In genomic region chr11:22707119-22707899, GRCh38 we compare ENCODE assay signal across 1 cellular context.
TF ChIP-seq lines count a peak whose summit lies in the region.

No MANE protein-coding gene starts in this region.

TF ChIP-seq in IMR-90, 13 proteins besides CTCF, POLR2A, EP300 and RAD21 (continued from another document):
- TF ChIP-seq ELK1 (IDR thresholded peaks at IDR 0.05; ENCODE audit: borderline replicate concordance, low read depth, low read length) = no peak
- TF ChIP-seq BHLHE40 (IDR thresholded peaks at IDR 0.05; ENCODE audit: low read depth, low read length) = no peak
- no peak for TF ChIP-seq MAFK (IDR thresholded peaks at IDR 0.05; ENCODE audit: low read depth, low read length)
- no peak for TF ChIP-seq MAZ (IDR thresholded peaks at IDR 0.05; ENCODE audit: borderline replicate concordance, low read depth, low read length)
- no peak for TF ChIP-seq NFE2L2 (IDR thresholded peaks at IDR 0.05; ENCODE audit: low read depth, low read length)
- TF ChIP-seq RFX5 (IDR thresholded peaks at IDR 0.05; ENCODE audit: low read depth, low read length) = no peak
- TF ChIP-seq SMC3 (IDR thresholded peaks at IDR 0.05; ENCODE audit: low read depth, low read length) = no peak
- no peak for TF ChIP-seq CEBPB (IDR thresholded peaks at IDR 0.05; ENCODE audit: low read depth, low read length)
- TF ChIP-seq USF2 (IDR thresholded peaks at IDR 0.05; ENCODE audit: low read depth, low read length) = no peak
- TF ChIP-seq MXI1 (IDR thresholded peaks at IDR 0.05; ENCODE audit: borderline replicate concordance, low read depth, low read length) = no peak
- TF ChIP-seq CHD1 (IDR thresholded peaks at IDR 0.05; ENCODE audit: low read depth, low read length) = no peak
